ENCODE assay signal across 16 cellular contexts in genomic region chr3:89606151-89606550, GRCh38.
"Had no signal": no experiment of that assay in that cellular context is flagged by ENCODE, and none has a peak within 500 bp of the region (broad histone marks: within the 10 kb centered on the region; RNA-seq: fewer than 3 reads in every experiment).

No MANE protein-coding gene starts in this region.

- ATAC-seq: esophagus mucosa; stimulated activated naive B cell treated with anti-CD40 and anti-IgM and Interleukin-4, amounts not matched to agents 10 μg/mL and 1 μg/mL and 100 μg/mL, for 72 hours; upper lobe of right lung; WTC11 had no signal

- H3K4me3 ChIP-seq: left ventricle myocardium inferior, thoracic aorta, upper lobe of right lung had no signal

- DNase-seq: activated CD4-positive, alpha-beta memory T cell treated with anti-CD3 and anti-CD28 coated beads for 36 hours; activated CD4-positive, alpha-beta T cell treated with anti-CD3 and anti-CD28 coated beads for 4 hours; activated naive CD4-positive, alpha-beta T cell treated with Interleukin-2 at 50 U/mL for 16 hours; activated naive CD8-positive, alpha-beta T cell treated with anti-CD3 and anti-CD28 coated beads, Interleukin-2, amount 10 ng/mL, durations not matched to agents 7 days and 5 days; effector CD4-positive, alpha-beta T cell; immature natural killer cell; kidney glomerular epithelial cell; left ventricle myocardium inferior; nephron progenitor cell; nucleus accumbens; retina; stimulated activated naive B cell treated with anti-CD40 and anti-IgM and Interleukin-4, amounts not matched to agents 10 μg/mL and 1 μg/mL and 100 μg/mL, for 72 hours; upper lobe of right lung had no signal
